ENCODE assay signal across 8 cellular contexts in genomic region chr1:44213222-44214112, GRCh38. TPM values are rescaled to one million over a fixed set of nuclear protein-coding genes. Genes with fewer than 3 reads are reported as not detected.
DNase-seq lines count a peak whose midpoint lies in the region; ATAC-seq and TF ChIP-seq lines count a peak whose summit lies in the region.

Gene DMAP1 (plus strand): TSS chr1:44213471. CDS start chr1:44213754, 283 bp downstream.

- peak within 1 kb of the TSS; percentile 63 for H3K4me3 ChIP-seq in kidney epithelial cell (ENCODE audit: low read depth, low read length)

- no peaks in the 10 kb centered on the region for H3K36me3 ChIP-seq in kidney epithelial cell (ENCODE audit: control insufficient read depth, insufficient read depth, low read length)

- DNase-seq in A172 (ENCODE audit: low spot score) (peak; percentile 71), NCI-H446 treated with DMSO at 0.1 percent for 48 hours (lab: John Stamatoyannopoulos, UW) (peak; percentile 66), cerebellum (ENCODE audit: low spot score) (peak; percentile 84), kidney epithelial cell (ENCODE audit: low read depth) (no peak)
- peak; percentile 82 for DNase-seq in activated CD4-positive, alpha-beta T cell treated with anti-CD3 and anti-CD28 coated beads for 1 hour
- DNase-seq in stimulated activated CD4-positive, alpha-beta T cell treated with anti-CD3 and anti-CD28 coated beads, Interleukin-15, amount 100 ng/mL, for 24 hours = peak; percentile 86

- ATAC-seq in GM18907 (IDR thresholded peaks at IDR 0.05; ENCODE audit: unreplicated experiment) (peak; percentile 63), HG03175 (IDR thresholded peaks at IDR 0.05; ENCODE audit: unreplicated experiment) (peak; percentile 81)

- no peak for TF ChIP-seq CTCF in kidney epithelial cell (IDR thresholded peaks at IDR 0.05; ENCODE audit: insufficient read depth, low read length, poor library complexity, severe bottlenecking)

- peaks cover 2% of the 10 kb centered on the region for H3K27me3 ChIP-seq in kidney epithelial cell (ENCODE audit: control insufficient read depth, insufficient read depth, low read length)

RNA-seq across cellular contexts. Expression of gene DMAP1, which starts in this region (rescaled TPM):
- total RNA-seq in A172 (2014; rRNA removed; shearing (Covaris generic)) = 8.5 and 9.8 TPM in 2 replicates
- total RNA-seq in cerebellum (28.8 TPM), kidney epithelial cell (47.3 and 64.7 TPM in 2 replicates)
